ENCODE assay signal across 12 cellular contexts in the genomic region with DNA sequence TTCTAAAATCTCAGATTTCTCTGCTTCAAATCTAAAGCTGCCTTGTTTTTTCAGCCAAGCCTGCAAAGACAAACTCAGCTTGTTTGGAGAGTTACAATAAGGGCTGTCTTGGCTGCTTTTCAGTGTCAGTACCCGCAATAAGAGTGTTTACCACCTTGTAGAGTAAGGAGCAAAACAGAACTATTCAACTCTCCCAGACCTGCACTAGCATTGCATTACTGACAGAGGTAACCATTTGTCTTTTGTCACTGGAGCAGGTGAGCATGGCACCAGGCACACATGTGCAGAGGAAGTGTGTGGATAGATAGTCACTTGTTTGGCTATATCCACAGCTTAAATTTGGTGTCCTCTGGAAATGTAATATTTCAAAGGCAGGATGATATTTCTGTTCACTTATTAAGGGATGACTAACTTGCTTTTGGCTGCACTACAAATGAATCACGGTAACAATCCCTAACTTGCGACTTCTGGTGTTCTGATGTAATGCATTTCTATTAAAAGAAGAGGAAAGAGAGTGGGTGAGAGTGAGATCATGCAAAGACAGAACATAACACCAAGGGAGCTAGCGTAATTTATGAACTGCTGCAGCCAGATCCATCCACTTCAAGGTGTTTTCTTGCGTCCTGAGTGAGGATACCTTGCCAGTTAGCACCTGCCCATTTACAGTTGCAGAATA. TPM values are rescaled to one million over a fixed set of nuclear protein-coding genes. Genes with fewer than 3 reads are reported as not detected.
DNase-seq lines count a peak whose midpoint lies in the region; ATAC-seq and TF ChIP-seq lines count a peak whose summit lies in the region.
"Had no signal": no experiment of that assay in that cellular context is flagged by ENCODE, and none has a peak within 500 bp of the region (broad histone marks: within the 10 kb centered on the region; RNA-seq: fewer than 3 reads in every experiment).

No MANE protein-coding gene starts in this region.

- H3K4me3 ChIP-seq in adipocyte (ENCODE audit: low read length) (no peak overlapping the region), sigmoid colon (no peak overlapping the region), neuronal stem cell (ENCODE audit: low read length in 2 of 2) (no peak overlapping the region)
- H3K4me3 ChIP-seq: right lobe of liver had no signal

- TF ChIP-seq POLR2A in sigmoid colon (IDR thresholded peaks at IDR 0.05) = no peak

- H4K8ac ChIP-seq in neuronal stem cell (ENCODE audit: low read depth, low read length) = no peak overlapping the region

- no peak overlapping the region for H3K9ac ChIP-seq in adipocyte (ENCODE audit: low read length)
- H3K9ac ChIP-seq in neuronal stem cell (ENCODE audit: low read depth, low read length, poor library complexity) = no peak overlapping the region

- no peak overlapping the region for H2BK5ac ChIP-seq in neuronal stem cell (ENCODE audit: low read length)

- DNase-seq in GM04504 (ENCODE audit: low read depth) (peak; percentile 12), adipocyte (ENCODE audit: low read depth) (peak; percentile 28), foreskin keratinocyte (peak; percentile 67 to 83), sigmoid colon (no peak), GF-D8 (lab: John Stamatoyannopoulos, UW) (no peak), neuronal stem cell (ENCODE audit: low spot score) (no peak), SHP77 treated with DMSO at 0.1 percent for 48 hours (lab: John Stamatoyannopoulos, UW) (no peak)
- DNase-seq: left colon; NK-92 treated with Interleukin-12 subunit alpha and Interleukin-12 subunit beta, amount 100 ng/mL, for 24 hours; right lobe of liver had no signal

- no peak overlapping the region for H2BK12ac ChIP-seq in neuronal stem cell (ENCODE audit: low read length)

- H2BK15ac ChIP-seq in neuronal stem cell (ENCODE audit: low read length) = no peak overlapping the region

- intact Hi-C loops in sigmoid colon (cut with DNase I) = no loop called here

- H3K4me1 ChIP-seq in adipocyte (ENCODE audit: control insufficient read depth, insufficient read depth, low read length) (peaks cover 10% of the 10 kb centered on the region), foreskin keratinocyte (no peaks in the 10 kb centered on the region), sigmoid colon (peaks cover 0 to 35% (median 26%) of the 10 kb centered on the region in 4 donors), neuronal stem cell (ENCODE audit: control insufficient read depth in 2 of 2, insufficient read depth in 1 of 2, low read depth in 1 of 2, low read length in 2 of 2) (peaks cover 0 to 1% of the 10 kb centered on the region in 2 donors)
- H3K4me1 ChIP-seq: right lobe of liver had no signal

- no peak for TF ChIP-seq EP300 in sigmoid colon (IDR thresholded peaks at IDR 0.05)

- ATAC-seq in foreskin keratinocyte (peak; percentile 97), GM21390 (IDR thresholded peaks at IDR 0.05; ENCODE audit: unreplicated experiment) (no peak)
- ATAC-seq: left colon, right lobe of liver had no signal

- H2AFZ ChIP-seq in neuronal stem cell (ENCODE audit: low read length) = no peak overlapping the region

- H3K36me3 ChIP-seq in adipocyte (ENCODE audit: control insufficient read depth, insufficient read depth, low read length, severe bottlenecking) (no peaks in the 10 kb centered on the region), sigmoid colon (no peaks in the 10 kb centered on the region), neuronal stem cell (replicated peaks in 1 of 2; ENCODE audit: control insufficient read depth in 2 of 2, insufficient read depth in 2 of 2, low read length in 2 of 2) (no peaks in the 10 kb centered on the region)
- H3K36me3 ChIP-seq: right lobe of liver had no signal

- H3K14ac ChIP-seq in neuronal stem cell (ENCODE audit: low read length) = no peak overlapping the region

- no peak overlapping the region for H4K91ac ChIP-seq in neuronal stem cell (ENCODE audit: low read depth, low read length, poor library complexity)

- H2AK5ac ChIP-seq in neuronal stem cell (ENCODE audit: low read depth, low read length) = no peak overlapping the region

- H3K4ac ChIP-seq in neuronal stem cell (ENCODE audit: low read length) = no peak overlapping the region

- no peak overlapping the region for H3K4me2 ChIP-seq in neuronal stem cell (ENCODE audit: insufficient read depth, low read length, poor library complexity, severe bottlenecking)

- TF ChIP-seq CTCF in foreskin keratinocyte (conservative IDR thresholded peaks at IDR 0.05) = no peak
- TF ChIP-seq CTCF in sigmoid colon (IDR thresholded peaks at IDR 0.05) = no peak

- 51 to 68% methylated on average over 5 of the region's 5 CpGs for WGBS in sigmoid colon, 2 donors
- no CpG with 5 or more reads among the region's 5 CpGs for WGBS in neuronal stem cell (ENCODE audit: extremely low coverage in 2 of 2, insufficient read length in 2 of 2, insufficient replicate concordance in 1 of 2), 2 donors

- H3K9me3 ChIP-seq in adipocyte (ENCODE audit: control insufficient read depth, low read length) (no peaks in the 10 kb centered on the region), sigmoid colon (no peaks in the 10 kb centered on the region), neuronal stem cell (replicated peaks in 1 of 2; ENCODE audit: control insufficient read depth in 2 of 2, insufficient read depth in 1 of 2, low read depth in 1 of 2, low read length in 2 of 2) (no peaks in the 10 kb centered on the region)
- H3K9me3 ChIP-seq: right lobe of liver had no signal

- no peak overlapping the region for H2BK120ac ChIP-seq in neuronal stem cell (ENCODE audit: low read depth, low read length)

- no peak overlapping the region for H3K18ac ChIP-seq in neuronal stem cell (ENCODE audit: low read length)

- H3K27ac ChIP-seq in foreskin keratinocyte (no peak overlapping the region), sigmoid colon (peak overlapping the region; percentile 42 to 73 (median 47)), neuronal stem cell (replicated peaks; ENCODE audit: low read length) (no peak overlapping the region)
- H3K27ac ChIP-seq: right lobe of liver had no signal

- no peaks in the 10 kb centered on the region for H3K79me1 ChIP-seq in neuronal stem cell (ENCODE audit: low read depth, low read length)

- no peak overlapping the region for H3K23ac ChIP-seq in neuronal stem cell (ENCODE audit: low read depth, low read length, poor library complexity)

- H3K27me3 ChIP-seq in adipocyte (replicated peaks; ENCODE audit: control insufficient read depth, insufficient read depth, low read length) = peaks cover 46% of the 10 kb centered on the region
- no peaks in the 10 kb centered on the region for H3K27me3 ChIP-seq in foreskin keratinocyte
- no peaks in the 10 kb centered on the region for H3K27me3 ChIP-seq in sigmoid colon
- peaks cover 0 to 12% (median 0%) of the 10 kb centered on the region in 3 experiments for H3K27me3 ChIP-seq in neuronal stem cell (ENCODE audit: control insufficient read depth in 3 of 3, insufficient read depth in 3 of 3, low read depth in 1 of 3, low read length in 3 of 3)
- H3K27me3 ChIP-seq: right lobe of liver had no signal

RNA-seq across cellular contexts. Expression of gene PTCHD1, which starts 38.6 kb away (rescaled TPM):
- total RNA-seq in foreskin keratinocyte (not detected in 2 replicates), sigmoid colon (10 to 100 TPM; 19.6 to 31.6 (median 25.4) TPM)
- polyA plus RNA-seq in foreskin keratinocyte (not detected in 2 replicates), sigmoid colon (under 1 TPM in 2 of 3 donors, not detected in 1; under 0.01 to 0.28 TPM)
- 0.03 TPM for polyA plus RNA-seq in neuronal stem cell (2013, experiment 1 of 2)
- polyA plus RNA-seq in neuronal stem cell (2013, experiment 2 of 2) = 0.06 TPM
- total RNA-seq: activated T-helper 1 cell treated with anti-CD3 and anti-CD28 coated beads, Interleukin-12 subunit alpha, Interleukin-12 subunit beta, Interleukin-2, Interleukin-4 antibody, amounts not matched to agents 30 ng/mL and 10 ng/mL and 1 ng/mL, durations not matched to agents 14 hours and 24 hours and 36 hours had no signal

Comparison
In these comparisons a context has a peak if more than half of its experiments do, and no peak if none do; other contexts are left out.
1. DNase-seq: peak in GM04504 (single experiment), adipocyte (single experiment) and foreskin keratinocyte (2 of 2); none in sigmoid colon (single experiment), GF-D8 (single experiment), neuronal stem cell (single experiment) and SHP77 treated with DMSO at 0.1 percent for 48 hours (single experiment).
2. H3K27ac ChIP-seq: peak in sigmoid colon (4 of 4); none in foreskin keratinocyte (single experiment) and neuronal stem cell (single experiment).
3. RNA of gene PTCHD1, which starts 38.6 kb away (total RNA-seq): 19.6 to 31.6 TPM in sigmoid colon; not detected in foreskin keratinocyte; every median in the first group is over 10 times any median in the second.